ENCODE assay signal across 6 cellular contexts in the genomic region with DNA sequence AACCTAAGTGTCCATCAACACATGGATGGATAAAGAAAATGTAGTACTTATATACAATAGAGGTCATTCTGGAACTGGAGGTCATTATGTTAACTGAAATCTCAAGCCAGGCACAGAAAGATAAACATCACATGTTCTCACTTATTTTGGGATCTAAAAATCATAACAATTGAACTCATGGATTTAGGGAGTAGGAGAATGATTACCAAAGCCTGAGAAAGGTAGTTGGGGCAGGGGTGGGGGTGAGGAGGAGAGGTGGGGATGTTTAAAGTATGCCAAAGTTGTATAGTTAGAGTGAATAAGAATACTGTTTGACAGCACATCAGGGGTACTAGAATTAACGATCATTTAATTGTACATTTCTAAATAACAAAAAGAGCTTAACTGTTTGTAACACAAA.
"Had no signal": no experiment of that assay in that cellular context is flagged by ENCODE, and none has a peak within 500 bp of the region (broad histone marks: within the 10 kb centered on the region; RNA-seq: fewer than 3 reads in every experiment).

No MANE protein-coding gene starts in this region.

- H3K9ac ChIP-seq: GM23248 had no signal

- ATAC-seq: HCT116 had no signal

- H2AFZ ChIP-seq: GM23248 had no signal

- DNase-seq: GM23248, GOT3, H7, HCEC 1CT, HFFc6 had no signal

- H3K4me3 Mint-ChIP-seq: HFFc6 had no signal

- H3K27ac Mint-ChIP-seq: HFFc6 had no signal

- H3K4me3 ChIP-seq: GM23248 had no signal

- H3K27ac ChIP-seq: GM23248 had no signal
